Comparison of ENCODE assay signal across 19 cellular contexts in the genomic region with DNA sequence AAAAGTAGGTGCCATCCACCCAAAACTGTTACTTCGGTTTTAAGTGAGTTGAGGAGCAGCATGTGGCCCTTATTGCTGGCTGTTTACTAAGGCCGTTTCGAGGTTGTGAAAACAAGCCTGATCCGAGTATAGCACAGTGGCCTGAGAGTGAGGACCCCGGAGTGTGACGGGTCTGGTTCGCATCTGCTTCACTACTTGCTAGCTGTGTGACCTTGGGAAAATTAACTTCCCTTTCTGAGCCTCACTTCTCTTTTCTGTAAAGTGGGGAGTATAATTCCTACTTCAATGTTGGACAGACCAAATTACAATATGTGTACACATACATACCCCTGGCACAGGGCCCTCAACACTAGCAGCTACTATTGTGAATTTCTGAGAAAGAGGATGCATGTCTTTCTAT. TPM values are rescaled to one million over a fixed set of nuclear protein-coding genes. Genes with fewer than 3 reads are reported as not detected.
"Had no signal": no experiment of that assay in that cellular context is flagged by ENCODE, and none has a peak within 500 bp of the region (broad histone marks: within the 10 kb centered on the region; RNA-seq: fewer than 3 reads in every experiment).

No MANE protein-coding gene starts in this region.

- H3K36me3 ChIP-seq: heart left ventricle, pancreas, sigmoid colon had no signal

- H3K4me3 ChIP-seq: coronary artery, heart left ventricle, lung, pancreas, sigmoid colon had no signal

- FAIRE-seq: pancreas, TTC549 had no signal

- H3K4me1 Mint-ChIP-seq: activated naive CD8-positive, alpha-beta T cell treated with anti-CD3 and anti-CD28 coated beads, Interleukin-2, amount 10 ng/mL, durations not matched to agents 7 days and 5 days had no signal

- H3K36me3 Mint-ChIP-seq: activated naive CD8-positive, alpha-beta T cell treated with anti-CD3 and anti-CD28 coated beads, Interleukin-2, amount 10 ng/mL, durations not matched to agents 7 days and 5 days had no signal

- H3K27ac Mint-ChIP-seq: activated naive CD8-positive, alpha-beta T cell treated with anti-CD3 and anti-CD28 coated beads, Interleukin-2, amount 10 ng/mL, durations not matched to agents 7 days and 5 days; brain; naive thymus-derived CD4-positive, alpha-beta T cell had no signal

- H3K27ac ChIP-seq: coronary artery, sigmoid colon had no signal

- H3K4me3 Mint-ChIP-seq: activated naive CD8-positive, alpha-beta T cell treated with anti-CD3 and anti-CD28 coated beads, Interleukin-2, amount 10 ng/mL, durations not matched to agents 7 days and 5 days; brain; naive thymus-derived CD4-positive, alpha-beta T cell had no signal

- H3K9me3 ChIP-seq: pancreas, sigmoid colon had no signal

- H3K27me3 Mint-ChIP-seq: brain had no signal

- H3K27me3 ChIP-seq: heart left ventricle, pancreas, sigmoid colon had no signal

- DNase-seq: activated CD4-positive, alpha-beta T cell treated with anti-CD3 and anti-CD28 coated beads, Interleukin-2, amount 50 U/mL, for 1 hour; activated CD8-positive, alpha-beta memory T cell treated with anti-CD3 and anti-CD28 coated beads for 24 hours; activated naive CD4-positive, alpha-beta T cell; activated naive CD8-positive, alpha-beta T cell treated with anti-CD3 and anti-CD28 coated beads, Interleukin-2, amount 10 ng/mL, durations not matched to agents 7 days and 5 days; central memory CD4-positive, alpha-beta T cell; effector CD4-positive, alpha-beta T cell; foreskin melanocyte; heart left ventricle; left cardiac atrium; naive thymus-derived CD4-positive, alpha-beta T cell; pancreas; sigmoid colon; stimulated activated CD4-positive, alpha-beta T cell treated with anti-CD3 and anti-CD28 coated beads, Interleukin-1b, Interleukin-23, amount 100 ng/mL, for 48 hours had no signal

RNA-seq across cellular contexts. Expression of gene CA4, which starts 59.4 kb away (rescaled TPM):
- total RNA-seq: activated naive CD8-positive, alpha-beta T cell treated with anti-CD3 and anti-CD28 coated beads, Interleukin-2, amount 10 ng/mL, durations not matched to agents 7 days and 5 days; mononuclear cell; naive thymus-derived CD4-positive, alpha-beta T cell; T-helper 2 cell treated with Interferon-gamma antibody and Interleukin-4, amounts not matched to agents 100 ng/mL and 5 ng/mL, for 36 hours had no signal
- polyA plus RNA-seq: naive thymus-derived CD4-positive, alpha-beta T cell had no signal
